Comparison of ENCODE assay signal across 19 cellular contexts in genomic region chr6:106122306-106122940, GRCh38.
"Had no signal": no experiment of that assay in that cellular context is flagged by ENCODE, and none has a peak within 500 bp of the region (broad histone marks: within the 10 kb centered on the region; RNA-seq: fewer than 3 reads in every experiment).

No MANE protein-coding gene starts in this region.

- DNase-seq: activated CD4-positive, alpha-beta T cell treated with anti-CD3 and anti-CD28 coated beads for 48 hours; activated CD8-positive, alpha-beta T cell treated with anti-CD3 and anti-CD28 coated beads for 36 hours; activated effector memory CD4-positive, alpha-beta T cell treated with anti-CD3 and anti-CD28 coated beads, Interleukin-2, amount 50 U/mL, for 16 hours; activated T-cell treated with anti-CD3 and anti-CD28 coated beads, Interleukin-2, amount 50 U/mL, for 48 hours; heart right ventricle; left cardiac atrium; lower lobe of right lung; right cardiac atrium; small intestine; stimulated activated CD4-positive, alpha-beta T cell treated with anti-CD3 and anti-CD28 coated beads, Interleukin-4, amount 100 ng/mL, for 4 hours; stimulated activated CD8-positive, alpha-beta memory T cell treated with anti-CD3 and anti-CD28 coated beads, Interleukin-4, amount 100 ng/mL, for 48 hours; stimulated activated naive CD8-positive, alpha-beta T cell treated with anti-CD3 and anti-CD28 coated beads, Interleukin-15, Interleukin-2, amounts not matched to agents 100 U/mL and 50 U/mL, for 24 hours had no signal

- H3K36me3 Mint-ChIP-seq: activated naive CD4-positive, alpha-beta T cell treated with anti-CD3 and anti-CD28 coated beads, Interleukin-2, amount 50 U/mL, for 24 hours had no signal

- H3K9me3 Mint-ChIP-seq: activated naive CD4-positive, alpha-beta T cell treated with anti-CD3 and anti-CD28 coated beads, Interleukin-2, amount 50 U/mL, for 24 hours; nephron had no signal

- H3K27me3 Mint-ChIP-seq: activated naive CD4-positive, alpha-beta T cell treated with anti-CD3 and anti-CD28 coated beads, Interleukin-2, amount 50 U/mL, for 24 hours; type B pancreatic cell had no signal

- H3K27me3 ChIP-seq: cardiac muscle cell, gastroesophageal sphincter, suprapubic skin had no signal

- H3K27ac ChIP-seq: cardiac muscle cell, gastroesophageal sphincter, heart right ventricle, lower lobe of right lung, suprapubic skin had no signal

- H3K4me3 Mint-ChIP-seq: activated CD8-positive, alpha-beta T cell treated with anti-CD3 and anti-CD28 coated beads for 36 hours; activated naive CD4-positive, alpha-beta T cell treated with anti-CD3 and anti-CD28 coated beads, Interleukin-2, amount 50 U/mL, for 24 hours; nephron; type B pancreatic cell had no signal

- ATAC-seq: activated CD8-positive, alpha-beta T cell treated with anti-CD3 and anti-CD28 coated beads for 36 hours; gastroesophageal sphincter; heart right ventricle; left cardiac atrium; lower lobe of right lung; right cardiac atrium; stimulated activated naive CD8-positive, alpha-beta T cell treated with anti-CD3 and anti-CD28 coated beads, Interleukin-15, Interleukin-2, amounts not matched to agents 100 U/mL and 50 U/mL, for 24 hours had no signal

- H3K27ac Mint-ChIP-seq: activated CD8-positive, alpha-beta T cell treated with anti-CD3 and anti-CD28 coated beads for 36 hours; activated naive CD4-positive, alpha-beta T cell treated with anti-CD3 and anti-CD28 coated beads, Interleukin-2, amount 50 U/mL, for 24 hours; nephron; progenitor cell of endocrine pancreas; type B pancreatic cell had no signal

- H3K9me3 ChIP-seq: heart right ventricle, lower lobe of right lung, suprapubic skin had no signal

- H3K36me3 ChIP-seq: cardiac muscle cell, gastroesophageal sphincter, heart right ventricle, lower lobe of right lung, suprapubic skin had no signal

- H3K4me1 ChIP-seq: gastroesophageal sphincter, lower lobe of right lung, suprapubic skin had no signal

- H3K4me3 ChIP-seq: cardiac muscle cell, gastroesophageal sphincter, heart right ventricle, lower lobe of right lung, suprapubic skin had no signal
